In the genomic region with DNA sequence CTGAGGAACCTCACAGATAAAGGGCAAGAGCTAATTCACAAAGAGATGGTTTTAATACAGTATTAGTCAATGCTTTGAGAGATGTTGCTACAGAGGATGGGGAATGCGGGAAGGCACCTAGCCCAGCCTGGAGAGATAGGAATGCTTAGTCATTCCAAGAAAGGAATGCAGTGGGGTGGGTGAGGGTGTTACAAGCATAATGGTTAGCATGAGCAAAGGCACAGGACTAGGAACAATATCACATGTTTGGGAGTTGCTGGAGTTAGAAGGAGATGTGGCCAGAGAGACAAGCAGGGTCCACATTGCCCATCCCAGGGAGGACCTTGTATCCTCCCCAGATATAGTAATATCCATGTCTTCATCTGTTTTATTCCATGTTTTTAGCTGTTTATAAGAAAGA, we compare ENCODE assay signal across 13 cellular contexts.
A peak's percentile ranks its signal among the peaks of the same experiment; 100 is the strongest.
DNase-seq lines count a peak whose midpoint lies in the region; ATAC-seq, FAIRE-seq and TF ChIP-seq lines count a peak whose summit lies in the region.
"Had no signal": no experiment of that assay in that cellular context is flagged by ENCODE, and none has a peak within 500 bp of the region (broad histone marks: within the 10 kb centered on the region; RNA-seq: fewer than 3 reads in every experiment).

No MANE protein-coding gene starts in this region.

- WGBS in iPS DF 6.9 (ENCODE audit: insufficient coverage, insufficient read length) = no CpG with 5 or more reads among the region's 1 CpG

- H3K4me1 ChIP-seq in A673 (ENCODE audit: insufficient read depth, low read length, poor library complexity, severe bottlenecking) = no peaks in the 10 kb centered on the region
- peaks cover 2 to 12% of the 10 kb centered on the region in 2 experiments; a peak in 3 of 4 replicates for H3K4me1 ChIP-seq in HCT116 (ENCODE audit: control insufficient read depth in 1 of 2, insufficient read depth in 2 of 2, low read length in 2 of 2)
- no peaks in the 10 kb centered on the region; the same call in 1 of the 2 replicates for H3K4me1 ChIP-seq in iPS DF 6.9 (ENCODE audit: control insufficient read depth, insufficient read depth, low read length)
- H3K4me1 ChIP-seq in kidney (ENCODE audit: control insufficient read depth in 1 of 2, insufficient read depth in 1 of 2, low read depth in 1 of 2, low read length in 2 of 2) = no peaks in the 10 kb centered on the region
- H3K4me1 ChIP-seq: BLaER1 had no signal

- no peaks in the 10 kb centered on the region for H4K20me1 ChIP-seq in HCT116 (ENCODE audit: insufficient read depth)
- H4K20me1 ChIP-seq: BLaER1 had no signal

- H3K4me3 Mint-ChIP-seq in WTC11 (no peak overlapping the region), endothelial cell (ENCODE audit: unreplicated experiment) (no peak overlapping the region)
- H3K4me3 Mint-ChIP-seq: activated CD4-positive, alpha-beta T cell treated with anti-CD3 and anti-CD28 coated beads, Interleukin-2, amount 10 ng/mL, durations not matched to agents 7 days and 5 days; activated naive CD8-positive, alpha-beta T cell had no signal

- no peak overlapping the region for H3K27ac ChIP-seq in A673 (ENCODE audit: low read depth, low read length, poor library complexity, severe bottlenecking)
- no peak overlapping the region for H3K27ac ChIP-seq in HCT116 (ENCODE audit: low read depth, low read length)
- no peak overlapping the region for H3K27ac ChIP-seq in iPS DF 6.9 (ENCODE audit: low read length)
- no peak overlapping the region for H3K27ac ChIP-seq in kidney (ENCODE audit: low read depth in 2 of 2, low read length in 2 of 2)
- H3K27ac ChIP-seq: BLaER1 had no signal

- H3K9me3 Mint-ChIP-seq in WTC11 (peaks cover 27% of the 10 kb centered on the region), endothelial cell (ENCODE audit: unreplicated experiment) (no peaks in the 10 kb centered on the region)
- H3K9me3 Mint-ChIP-seq: activated CD4-positive, alpha-beta T cell treated with anti-CD3 and anti-CD28 coated beads, Interleukin-2, amount 10 ng/mL, durations not matched to agents 7 days and 5 days had no signal

- H3K36me3 Mint-ChIP-seq in WTC11 (peaks cover 11% of the 10 kb centered on the region), endothelial cell (ENCODE audit: low read depth, unreplicated experiment) (no peaks in the 10 kb centered on the region)
- H3K36me3 Mint-ChIP-seq: activated naive CD8-positive, alpha-beta T cell had no signal

- peak overlapping the region; percentile 0 for H2AFZ ChIP-seq in HCT116 (ENCODE audit: low read depth, low read length, poor library complexity, severe bottlenecking)

- peaks cover 35% of the 10 kb centered on the region for H3K4me1 Mint-ChIP-seq in WTC11
- no peaks in the 10 kb centered on the region for H3K4me1 Mint-ChIP-seq in endothelial cell (ENCODE audit: unreplicated experiment)
- H3K4me1 Mint-ChIP-seq: activated CD4-positive, alpha-beta T cell treated with anti-CD3 and anti-CD28 coated beads, Interleukin-2, amount 10 ng/mL, durations not matched to agents 7 days and 5 days had no signal

- no peak for TF ChIP-seq RAD21 in HCT116 (IDR thresholded peaks at IDR 0.05; ENCODE audit: low read depth)

- H3K9me2 ChIP-seq in HCT116 (ENCODE audit: insufficient read depth) = no peaks in the 10 kb centered on the region

- H3K9ac ChIP-seq in HCT116 (ENCODE audit: low read length) (no peak overlapping the region), kidney (ENCODE audit: low read length in 2 of 2) (no peak overlapping the region)
- H3K9ac ChIP-seq: BLaER1 had no signal

- POLR2A ChIA-PET in A673 (lab: Charles Lee; ENCODE audit: low non-redundant PET) (no interaction called here), HCT116 (lab: Charles Lee) (no interaction called here), WTC11 (lab: Charles Lee) (no interaction called here)

- TF ChIP-seq CTCF in A673 (conservative IDR thresholded peaks at IDR 0.05; ENCODE audit: low read depth, low read length) (no peak), HCT116 (IDR thresholded peaks at IDR 0.05 in 2 of 3, conservative IDR thresholded peaks at IDR 0.05 in 1 of 3; ENCODE audit: borderline replicate concordance in 1 of 3, insufficient read depth in 1 of 3, low read depth in 2 of 3, low read length in 2 of 3) (no peak), WTC11 (IDR thresholded peaks at IDR 0.05) (no peak), kidney (IDR thresholded peaks at IDR 0.05; ENCODE audit: borderline replicate concordance, extremely low read depth, insufficient read depth) (no peak), endothelial cell (IDR thresholded peaks at IDR 0.05; ENCODE audit: unreplicated experiment) (no peak)

- peak; percentile 98 for ATAC-seq in HCT116
- ATAC-seq in WTC11 = peak; percentile 99
- ATAC-seq: Panc1 had no signal

- no peak overlapping the region for H3K4me3 ChIP-seq in A673 (ENCODE audit: low read depth, low read length, poor library complexity, severe bottlenecking)
- H3K4me3 ChIP-seq in HCT116 (replicated peaks in 1 of 2; ENCODE audit: low read depth in 1 of 2, low read length in 2 of 2) = no peak overlapping the region
- H3K4me3 ChIP-seq in iPS DF 6.9 (ENCODE audit: low read length) = no peak overlapping the region
- no peak overlapping the region for H3K4me3 ChIP-seq in kidney (ENCODE audit: low read length in 2 of 2)
- H3K4me3 ChIP-seq: BLaER1 had no signal

- no peaks in the 10 kb centered on the region for H3K79me2 ChIP-seq in HCT116 (ENCODE audit: insufficient read depth, low read length)

- H3K36me3 ChIP-seq in A673 (ENCODE audit: insufficient read depth, low read length, poor library complexity, severe bottlenecking) = no peaks in the 10 kb centered on the region
- H3K36me3 ChIP-seq in HCT116 (ENCODE audit: control insufficient read depth in 1 of 2, insufficient read depth in 2 of 2, low read length in 2 of 2) = no peaks in the 10 kb centered on the region
- H3K36me3 ChIP-seq in iPS DF 6.9 (ENCODE audit: control insufficient read depth, insufficient read depth, low read length) = no peaks in the 10 kb centered on the region
- no peaks in the 10 kb centered on the region for H3K36me3 ChIP-seq in kidney (ENCODE audit: control insufficient read depth in 1 of 2, insufficient read depth in 2 of 2, low read length in 2 of 2)
- H3K36me3 ChIP-seq: BLaER1 had no signal

- TF ChIP-seq POLR2A in HCT116 (IDR thresholded peaks at IDR 0.05; ENCODE audit: borderline replicate concordance, extremely low read depth, insufficient read depth, insufficient read length) = no peak

- RAD21 ChIA-PET in HCT116 (lab: Charles Lee; ENCODE audit: low non-redundant PET in 1 of 2, low total read pairs in 2 of 2, uncharacterized antibody in 2 of 2, unreplicated experiment in 2 of 2) = no interaction called here

- H3K27me3 ChIP-seq in A673 (replicated peaks; ENCODE audit: insufficient read depth, low read depth, low read length, poor library complexity) (no peaks in the 10 kb centered on the region), HCT116 (ENCODE audit: insufficient read depth, low read length) (no peaks in the 10 kb centered on the region), iPS DF 6.9 (ENCODE audit: control insufficient read depth, insufficient read depth, low read length) (no peaks in the 10 kb centered on the region)
- H3K27me3 ChIP-seq: BLaER1 had no signal

- H3K27ac Mint-ChIP-seq in WTC11 (peak overlapping the region; percentile 85), endothelial cell (ENCODE audit: unreplicated experiment) (no peak overlapping the region)
- H3K27ac Mint-ChIP-seq: activated CD4-positive, alpha-beta T cell treated with anti-CD3 and anti-CD28 coated beads, Interleukin-2, amount 10 ng/mL, durations not matched to agents 7 days and 5 days; activated naive CD8-positive, alpha-beta T cell had no signal

- no peaks in the 10 kb centered on the region; the same call in 1 of the 2 replicates for H3K27me3 Mint-ChIP-seq in WTC11 (ENCODE audit: low read depth)
- peaks cover 2% of the 10 kb centered on the region for H3K27me3 Mint-ChIP-seq in endothelial cell (ENCODE audit: unreplicated experiment)

- intact Hi-C loops in A673 (cut with micrococcal nuclease; ENCODE audit: unreplicated experiment) (no loop called here), HCT116 (cut with micrococcal nuclease) (no loop called here), kidney (cut with DNase I) (no loop called here)

- DNase-seq in A673 (ENCODE audit: low spot score) (peak; percentile 15), HCT116 (ENCODE audit: low read depth, low spot score) (peak; percentile 13), WTC11 (ENCODE audit: low spot score) (peak; percentile 40), iPS DF 6.9 (ENCODE audit: low read depth, low spot score) (peak; percentile 55), kidney (no peak), endothelial cell (ENCODE audit: low spot score) (no peak)
- DNase-seq in activated effector memory CD4-positive, alpha-beta T cell treated with anti-CD3 and anti-CD28 coated beads, Interleukin-2, amount 50 U/mL, for 16 hours = no peak
- no peak for DNase-seq in stimulated activated CD4-positive, alpha-beta T cell treated with anti-CD3 and anti-CD28 coated beads, Interleukin-4, amount 100 ng/mL, for 24 hours
- DNase-seq: activated CD4-positive, alpha-beta T cell treated with anti-CD3 and anti-CD28 coated beads, Interleukin-2, amount 10 ng/mL, durations not matched to agents 7 days and 5 days; midbrain had no signal

- FAIRE-seq in kidney (lab: Jason Lieb, UNC) = no peak

- H3K4me2 ChIP-seq in HCT116 (ENCODE audit: low read length) = peak overlapping the region; percentile 57
- H3K4me2 ChIP-seq: BLaER1 had no signal

- no peaks in the 10 kb centered on the region for H3K9me3 ChIP-seq in A673 (ENCODE audit: low read depth, low read length, poor library complexity, severe bottlenecking)
- no peaks in the 10 kb centered on the region for H3K9me3 ChIP-seq in HCT116 (ENCODE audit: control insufficient read depth in 1 of 2, insufficient read depth in 1 of 2, low read depth in 1 of 2, low read length in 2 of 2)
- H3K9me3 ChIP-seq in iPS DF 6.9 (ENCODE audit: control insufficient read depth, insufficient read depth, low read length) = no peaks in the 10 kb centered on the region
- no peaks in the 10 kb centered on the region for H3K9me3 ChIP-seq in kidney (ENCODE audit: control insufficient read depth in 1 of 2, low read length in 2 of 2)
- H3K9me3 ChIP-seq: BLaER1 had no signal

- no TSS peak for BruUV-seq in A673 (replicated peaks; lab: Mats Ljungman, UMichigan)
- no TSS peak for BruUV-seq in HCT116 (replicated peaks; lab: Mats Ljungman, UMichigan)

- CTCF ChIA-PET in A673 (lab: Charles Lee) = no interaction called here
- CTCF ChIA-PET in HCT116 (lab: Charles Lee) = no interaction called here
- CTCF ChIA-PET in WTC11 (lab: Charles Lee) = no interaction called here

TF ChIP-seq in HCT116, 20 proteins besides CTCF, POLR2A, EP300 and RAD21:
- TF ChIP-seq ATF3 (IDR thresholded peaks at IDR 0.05) = no peak

TF ChIP-seq in WTC11, 78 proteins besides CTCF, POLR2A, EP300 and RAD21 (continues in another document):
- 0 out of 2 replicates have a peak, but pooled peaks have one; percentile 45 for TF ChIP-seq ZNF396 (CRISPR knock-in tag; IDR thresholded peaks at IDR 0.05; ENCODE audit: borderline replicate concordance)
- no peak for TF ChIP-seq ETV6 (CRISPR knock-in tag; IDR thresholded peaks at IDR 0.05)

Comparison
In these comparisons a context has a peak if more than half of its experiments do, and no peak if none do; other contexts are left out.
1. DNase-seq: peak in A673 (single experiment), HCT116 (single experiment), WTC11 (single experiment) and iPS DF 6.9 (single experiment); none in kidney (single experiment), activated effector memory CD4-positive, alpha-beta T cell treated with anti-CD3 and anti-CD28 coated beads, Interleukin-2, amount 50 U/mL, for 16 hours (single experiment), endothelial cell (single experiment) and stimulated activated CD4-positive, alpha-beta T cell treated with anti-CD3 and anti-CD28 coated beads, Interleukin-4, amount 100 ng/mL, for 24 hours (single experiment).